ENCODE assay signal across 8 cellular contexts in genomic region chr2:263022-263738, GRCh38. TPM values are rescaled to one million over a fixed set of nuclear protein-coding genes. Genes with fewer than 3 reads are reported as not detected.
DNase-seq lines count a peak whose midpoint lies in the region; ATAC-seq and TF ChIP-seq lines count a peak whose summit lies in the region.

No MANE protein-coding gene starts in this region.

- no peak for TF ChIP-seq RAD21 in liver (IDR thresholded peaks at IDR 0.05)

- H3K4me1 Mint-ChIP-seq in activated CD8-positive, alpha-beta memory T cell treated with anti-CD3 and anti-CD28 coated beads, Interleukin-2, amount 10 ng/mL, durations not matched to agents 7 days and 5 days, result peaks cover 32% of the 10 kb centered on the region

- H3K27me3 ChIP-seq in liver (ENCODE audit: control insufficient read depth in 4 of 4, insufficient read depth in 4 of 4, low read length in 3 of 4) (no peaks in the 10 kb centered on the region), testis (no peaks in the 10 kb centered on the region)

- H3K27me3 Mint-ChIP-seq in activated CD8-positive, alpha-beta memory T cell treated with anti-CD3 and anti-CD28 coated beads, Interleukin-2, amount 10 ng/mL, durations not matched to agents 7 days and 5 days, result no peaks in the 10 kb centered on the region

- H3K36me3 Mint-ChIP-seq in activated CD8-positive, alpha-beta memory T cell treated with anti-CD3 and anti-CD28 coated beads, Interleukin-2, amount 10 ng/mL, durations not matched to agents 7 days and 5 days, result peaks cover 24% of the 10 kb centered on the region

- H3K27ac ChIP-seq in liver (ENCODE audit: low read depth in 1 of 2, low read length in 2 of 2), result peak overlapping the region; percentile 41 to 61
- H3K27ac ChIP-seq in testis, result peak overlapping the region; percentile 74 to 78

- H3K4me3 ChIP-seq in astrocyte of the spinal cord (ENCODE audit: low read depth, low read length) (peak overlapping the region; percentile 95), liver (ENCODE audit: low read depth in 1 of 3, low read length in 3 of 3) (peak overlapping the region in 2 of 3 donors; percentile 87 to 99), testis (peak overlapping the region; percentile 71 to 79)

- H3K27ac Mint-ChIP-seq in activated CD8-positive, alpha-beta memory T cell treated with anti-CD3 and anti-CD28 coated beads, Interleukin-2, amount 10 ng/mL, durations not matched to agents 7 days and 5 days, result peak overlapping the region; percentile 46

- in situ Hi-C loops in astrocyte of the spinal cord (cut with HindIII; ENCODE audit: low sequenced_read_pairs), result no loop called here

- WGBS in liver, result 52% methylated on average over 42 of the region's 42 CpGs
- 28 to 40% methylated on average over 14 to 42 of the region's 42 CpGs for WGBS in testis, 2 donors

- peaks cover 2% of the 10 kb centered on the region for H3K9me3 Mint-ChIP-seq in activated CD8-positive, alpha-beta memory T cell treated with anti-CD3 and anti-CD28 coated beads, Interleukin-2, amount 10 ng/mL, durations not matched to agents 7 days and 5 days (ENCODE audit: low read depth)

- no peak overlapping the region for H3K9ac ChIP-seq in liver (ENCODE audit: low read depth in 1 of 2, low read length in 2 of 2)

- H3K9me3 ChIP-seq in liver (ENCODE audit: control insufficient read depth in 4 of 4, low read length in 3 of 4) (no peaks in the 10 kb centered on the region), testis (no peaks in the 10 kb centered on the region)

- no peak for ATAC-seq in activated CD8-positive, alpha-beta memory T cell treated with anti-CD3 and anti-CD28 coated beads, Interleukin-2, amount 10 ng/mL, durations not matched to agents 7 days and 5 days

- peaks cover 8 to 27% (median 23%) of the 10 kb centered on the region in 4 donors for H3K4me1 ChIP-seq in liver (ENCODE audit: control insufficient read depth in 4 of 4, insufficient read depth in 4 of 4, low read length in 3 of 4)
- H3K4me1 ChIP-seq in testis, result peaks cover 6% of the 10 kb centered on the region

- CTCF ChIA-PET in activated CD8-positive, alpha-beta memory T cell treated with anti-CD3 and anti-CD28 coated beads, Interleukin-2, amount 10 ng/mL, durations not matched to agents 7 days and 5 days (lab: Charles Lee), result interaction anchor here (3.8 kb wide), 1 partner anchor 17 kb away, joined by 12 read pairs; no protein-coding TSS in a partner anchor

- intact Hi-C loops in testis (cut with DNase I; ENCODE audit: low total_unique reads), result no loop called here

- TF ChIP-seq CTCF in astrocyte of the spinal cord (IDR thresholded peaks at IDR 0.05; ENCODE audit: low read depth, low read length) (no peak), liver (IDR thresholded peaks at IDR 0.05; ENCODE audit: low read depth, low read length, missing input control) (no peak), testis (IDR thresholded peaks at IDR 0.05) (no peak)

- peaks cover 0 to 1% (median 0%) of the 10 kb centered on the region in 4 donors for H3K36me3 ChIP-seq in liver (ENCODE audit: control insufficient read depth in 4 of 4, insufficient read depth in 3 of 4, low read depth in 1 of 4, low read length in 3 of 4)
- H3K36me3 ChIP-seq in testis (ENCODE audit: low read depth, missing control alignments), result no peaks in the 10 kb centered on the region

- TF ChIP-seq POLR2A in testis (IDR thresholded peaks at IDR 0.05), result no peak

- no peak for DNase-seq in activated CD8-positive, alpha-beta memory T cell treated with anti-CD3 and anti-CD28 coated beads, Interleukin-2, amount 10 ng/mL, durations not matched to agents 7 days and 5 days
- no peak for DNase-seq in activated CD8-positive, alpha-beta memory T cell treated with anti-CD3 and anti-CD28 coated beads for 24 hours
- DNase-seq in astrocyte of the spinal cord (ENCODE audit: low read depth, low spot score) (no peak), testis (no peak), NCI-H446 treated with DMSO at 0.1 percent for 48 hours (lab: John Stamatoyannopoulos, UW) (no peak), DMS 273 treated with DMSO at 0.1 percent for 48 hours (lab: John Stamatoyannopoulos, UW) (no peak), DMS 273 (lab: John Stamatoyannopoulos, UW; ENCODE audit: unreplicated experiment) (no peak)

- H3K4me3 Mint-ChIP-seq in activated CD8-positive, alpha-beta memory T cell treated with anti-CD3 and anti-CD28 coated beads, Interleukin-2, amount 10 ng/mL, durations not matched to agents 7 days and 5 days, result peak overlapping the region; percentile 94

TF ChIP-seq in liver, 16 proteins besides CTCF, POLR2A, EP300 and RAD21:
- no peak for TF ChIP-seq YY1 (IDR thresholded peaks at IDR 0.05)
- TF ChIP-seq FOXA1 (IDR thresholded peaks at IDR 0.05), result no peak
- TF ChIP-seq, protein P1, sequence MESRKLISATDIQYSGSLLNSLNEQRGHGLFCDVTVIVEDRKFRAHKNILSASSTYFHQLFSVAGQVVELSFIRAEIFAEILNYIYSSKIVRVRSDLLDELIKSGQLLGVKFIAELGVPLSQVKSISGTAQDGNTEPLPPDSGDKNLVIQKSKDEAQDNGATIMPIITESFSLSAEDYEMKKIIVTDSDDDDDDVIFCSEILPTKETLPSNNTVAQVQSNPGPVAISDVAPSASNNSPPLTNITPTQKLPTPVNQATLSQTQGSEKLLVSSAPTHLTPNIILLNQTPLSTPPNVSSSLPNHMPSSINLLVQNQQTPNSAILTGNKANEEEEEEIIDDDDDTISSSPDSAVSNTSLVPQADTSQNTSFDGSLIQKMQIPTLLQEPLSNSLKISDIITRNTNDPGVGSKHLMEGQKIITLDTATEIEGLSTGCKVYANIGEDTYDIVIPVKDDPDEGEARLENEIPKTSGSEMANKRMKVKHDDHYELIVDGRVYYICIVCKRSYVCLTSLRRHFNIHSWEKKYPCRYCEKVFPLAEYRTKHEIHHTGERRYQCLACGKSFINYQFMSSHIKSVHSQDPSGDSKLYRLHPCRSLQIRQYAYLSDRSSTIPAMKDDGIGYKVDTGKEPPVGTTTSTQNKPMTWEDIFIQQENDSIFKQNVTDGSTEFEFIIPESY (IDR thresholded peaks at IDR 0.05), result no peak
- TF ChIP-seq, protein P2, sequence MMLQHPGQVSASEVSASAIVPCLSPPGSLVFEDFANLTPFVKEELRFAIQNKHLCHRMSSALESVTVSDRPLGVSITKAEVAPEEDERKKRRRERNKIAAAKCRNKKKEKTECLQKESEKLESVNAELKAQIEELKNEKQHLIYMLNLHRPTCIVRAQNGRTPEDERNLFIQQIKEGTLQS (IDR thresholded peaks at IDR 0.05), result no peak
- TF ChIP-seq MAX (IDR thresholded peaks at IDR 0.05), result no peak
- TF ChIP-seq FOXA2 (IDR thresholded peaks at IDR 0.05), result no peak
- no peak for TF ChIP-seq TAF1 (conservative IDR thresholded peaks at IDR 0.05)
- no peak for TF ChIP-seq REST (IDR thresholded peaks at IDR 0.05)
- no peak for TF ChIP-seq JUND (IDR thresholded peaks at IDR 0.05)
- no peak for TF ChIP-seq SP1 (IDR thresholded peaks at IDR 0.05)
- TF ChIP-seq RXRA (IDR thresholded peaks at IDR 0.05), result no peak
- no peak for TF ChIP-seq HNF4A (conservative IDR thresholded peaks at IDR 0.05)
- no peak for TF ChIP-seq NR2F2 (IDR thresholded peaks at IDR 0.05)
- no peak for TF ChIP-seq GABPA (IDR thresholded peaks at IDR 0.05 in 1 of 2, conservative IDR thresholded peaks at IDR 0.05 in 1 of 2)

RNA-seq across cellular contexts. Expression of gene SH3YL1, which starts 0.7 kb away (rescaled TPM):
- total RNA-seq in activated CD8-positive, alpha-beta memory T cell treated with anti-CD3 and anti-CD28 coated beads, Interleukin-2, amount 10 ng/mL, durations not matched to agents 7 days and 5 days, result 10 to 100 TPM; 14.5 to 17.9 TPM
- 10 to 100 TPM; 17.2 to 19.2 TPM for total RNA-seq in liver
- polyA plus RNA-seq in liver, result 10 to 100 TPM in 1 of 2 donors, 1 to 10 TPM in 1; 6.4 to 10.6 TPM
- 10 to 100 TPM; 73.7 to 92.3 TPM for total RNA-seq in testis
- 55.0 TPM for polyA plus RNA-seq in testis (ENCODE audit: insufficient read depth, low read depth, low replicate concordance)

RNA-seq across cellular contexts. Expression of gene ACP1, which starts 1.6 kb away (rescaled TPM):
- total RNA-seq in activated CD8-positive, alpha-beta memory T cell treated with anti-CD3 and anti-CD28 coated beads, Interleukin-2, amount 10 ng/mL, durations not matched to agents 7 days and 5 days, result 100 to 1,000 TPM in 1 of 2 experiments, 10 to 100 TPM in 1; 95.2 to 113 TPM
- total RNA-seq in liver, result 100 to 1,000 TPM in 1 of 2 donors, 10 to 100 TPM in 1; 59.9 to 115 TPM
- polyA plus RNA-seq in liver, result 10 to 100 TPM; 60.2 to 91.3 TPM
- total RNA-seq in testis, result 100 to 1,000 TPM; 117 to 135 TPM
- polyA plus RNA-seq in testis (ENCODE audit: insufficient read depth, low read depth, low replicate concordance), result 136 TPM

RNA-seq across cellular contexts. Expression of gene ALKAL2, which starts 24.7 kb away (rescaled TPM):
- total RNA-seq in activated CD8-positive, alpha-beta memory T cell treated with anti-CD3 and anti-CD28 coated beads, Interleukin-2, amount 10 ng/mL, durations not matched to agents 7 days and 5 days, result not detected
- total RNA-seq in liver, result 1 to 10 TPM in 1 of 2 donors, not detected in 1; 1.6 TPM
- polyA plus RNA-seq in liver, result 1 to 10 TPM; 1.9 to 3.1 TPM
- total RNA-seq in testis, result 10 to 100 TPM; 29.6 to 46.9 TPM
- 69.4 TPM for polyA plus RNA-seq in testis (ENCODE audit: insufficient read depth, low read depth, low replicate concordance)

Comparison
In these comparisons a context has a peak if more than half of its experiments do, and no peak if none do; other contexts are left out.
1. RNA of gene ALKAL2, which starts 24.7 kb away (total RNA-seq): 29.6 to 46.9 TPM in testis; 1.6 TPM in liver and not detected in activated CD8-positive, alpha-beta memory T cell treated with anti-CD3 and anti-CD28 coated beads, Interleukin-2, amount 10 ng/mL, durations not matched to agents 7 days and 5 days; every median in the first group is over 10 times any median in the second.
2. Peak in every context shown above with its lines, with median percentiles within 50 percentile points of each other: H3K4me3 ChIP-seq.